ENCODE assay signal across 9 cellular contexts in genomic region chr1:66788231-66788939, GRCh38. TPM values are rescaled to one million over a fixed set of nuclear protein-coding genes. Genes with fewer than 3 reads are reported as not detected.
DNase-seq lines count a peak whose midpoint lies in the region; ATAC-seq lines count a peak whose summit lies in the region.
"Had no signal": no experiment of that assay in that cellular context is flagged by ENCODE, and none has a peak within 500 bp of the region (broad histone marks: within the 10 kb centered on the region; RNA-seq: fewer than 3 reads in every experiment).

No MANE protein-coding gene starts in this region.

- ATAC-seq in GM18907 (IDR thresholded peaks at IDR 0.05; ENCODE audit: unreplicated experiment) (peak; percentile 91), HG03103 (IDR thresholded peaks at IDR 0.05; ENCODE audit: low read depth, unreplicated experiment) (peak; percentile 76)
- ATAC-seq in activated T-cell treated with anti-CD3 and anti-CD28 coated beads, Interleukin-2, amount 50 U/mL, for 4 hours = peak; percentile 99 to 100

- H3K4me3 Mint-ChIP-seq in activated T-cell treated with anti-CD3 and anti-CD28 coated beads, Interleukin-2, amount 50 U/mL, for 4 hours = peak overlapping the region; percentile 68

- no peaks in the 10 kb centered on the region for H3K9me3 Mint-ChIP-seq in activated T-cell treated with anti-CD3 and anti-CD28 coated beads, Interleukin-2, amount 50 U/mL, for 4 hours

- no peaks in the 10 kb centered on the region for H3K36me3 Mint-ChIP-seq in activated T-cell treated with anti-CD3 and anti-CD28 coated beads, Interleukin-2, amount 50 U/mL, for 4 hours (ENCODE audit: insufficient read depth)

- DNase-seq in activated T-cell treated with anti-CD3 and anti-CD28 coated beads, Interleukin-2, amount 50 U/mL, for 4 hours = peak; percentile 54
- peak; percentile 34 to 52 (median 49) for DNase-seq in stimulated activated CD4-positive, alpha-beta T cell treated with anti-CD3 and anti-CD28 coated beads, TNF-alpha, amount 100 ng/mL, for 24 hours (ENCODE audit: low read depth in 3 of 3)
- DNase-seq in GM19238 (ENCODE audit: insufficient read length, low spot score) = no peak
- no peak for DNase-seq in pons (ENCODE audit: low spot score)
- no peak for DNase-seq in NCI-H2171 (lab: John Stamatoyannopoulos, UW)
- no peak for DNase-seq in NCI-H1694 treated with DMSO at 0.1 percent for 48 hours (lab: John Stamatoyannopoulos, UW)
- DNase-seq: midbrain had no signal

- H3K4me1 Mint-ChIP-seq in activated T-cell treated with anti-CD3 and anti-CD28 coated beads, Interleukin-2, amount 50 U/mL, for 4 hours (ENCODE audit: low read depth) = peaks cover 18% of the 10 kb centered on the region

- H3K27me3 Mint-ChIP-seq in activated T-cell treated with anti-CD3 and anti-CD28 coated beads, Interleukin-2, amount 50 U/mL, for 4 hours (ENCODE audit: low read depth) = no peaks in the 10 kb centered on the region

RNA-seq across cellular contexts. Expression of gene INSL5, which starts 12.7 kb away (rescaled TPM):
- not detected for total RNA-seq in activated T-cell treated with anti-CD3 and anti-CD28 coated beads, Interleukin-2, amount 50 U/mL, for 4 hours

RNA-seq across cellular contexts. Expression of gene DYNLT5, which starts 36.1 kb away (rescaled TPM):
- total RNA-seq in activated T-cell treated with anti-CD3 and anti-CD28 coated beads, Interleukin-2, amount 50 U/mL, for 4 hours = not detected

Comparison
In these comparisons a context has a peak if more than half of its experiments do, and no peak if none do; other contexts are left out.
1. DNase-seq: peak in activated T-cell treated with anti-CD3 and anti-CD28 coated beads, Interleukin-2, amount 50 U/mL, for 4 hours (single experiment) and stimulated activated CD4-positive, alpha-beta T cell treated with anti-CD3 and anti-CD28 coated beads, TNF-alpha, amount 100 ng/mL, for 24 hours (3 of 3); none in GM19238 (single experiment), pons (single experiment), NCI-H2171 (single experiment) and NCI-H1694 treated with DMSO at 0.1 percent for 48 hours (single experiment).
2. Peak in every context shown above with its lines, with median percentiles within 50 percentile points of each other: ATAC-seq.